In the genomic region with DNA sequence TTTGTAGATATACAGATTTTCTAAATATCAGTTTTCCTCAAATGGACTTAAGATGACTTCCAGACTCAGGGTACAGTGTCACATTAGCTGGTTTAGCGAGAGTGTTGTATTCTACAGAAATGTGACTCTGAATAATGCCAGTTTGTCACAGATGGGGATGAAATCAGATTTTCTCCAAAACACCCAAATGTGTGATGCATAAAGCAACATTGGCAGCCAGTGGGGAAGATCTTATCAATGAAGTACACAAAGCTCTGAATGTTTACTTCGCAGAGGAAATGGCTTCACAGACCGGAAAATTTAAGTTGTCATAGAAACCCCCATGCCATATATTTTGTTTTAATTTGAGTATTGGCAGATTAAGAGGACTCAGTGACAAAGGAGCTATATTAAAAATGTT, we compare ENCODE assay signal across 1 cellular context.
TF ChIP-seq lines count a peak whose summit lies in the region.

No MANE protein-coding gene starts in this region.

TF ChIP-seq in HCT116, 20 proteins besides CTCF, POLR2A, EP300 and RAD21 (continued from another document):
- TF ChIP-seq, protein P1, sequence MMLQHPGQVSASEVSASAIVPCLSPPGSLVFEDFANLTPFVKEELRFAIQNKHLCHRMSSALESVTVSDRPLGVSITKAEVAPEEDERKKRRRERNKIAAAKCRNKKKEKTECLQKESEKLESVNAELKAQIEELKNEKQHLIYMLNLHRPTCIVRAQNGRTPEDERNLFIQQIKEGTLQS (IDR thresholded peaks at IDR 0.05), result no peak
- TF ChIP-seq FOSL1 (IDR thresholded peaks at IDR 0.05; ENCODE audit: low read depth), result no peak
- TF ChIP-seq, protein P2, sequence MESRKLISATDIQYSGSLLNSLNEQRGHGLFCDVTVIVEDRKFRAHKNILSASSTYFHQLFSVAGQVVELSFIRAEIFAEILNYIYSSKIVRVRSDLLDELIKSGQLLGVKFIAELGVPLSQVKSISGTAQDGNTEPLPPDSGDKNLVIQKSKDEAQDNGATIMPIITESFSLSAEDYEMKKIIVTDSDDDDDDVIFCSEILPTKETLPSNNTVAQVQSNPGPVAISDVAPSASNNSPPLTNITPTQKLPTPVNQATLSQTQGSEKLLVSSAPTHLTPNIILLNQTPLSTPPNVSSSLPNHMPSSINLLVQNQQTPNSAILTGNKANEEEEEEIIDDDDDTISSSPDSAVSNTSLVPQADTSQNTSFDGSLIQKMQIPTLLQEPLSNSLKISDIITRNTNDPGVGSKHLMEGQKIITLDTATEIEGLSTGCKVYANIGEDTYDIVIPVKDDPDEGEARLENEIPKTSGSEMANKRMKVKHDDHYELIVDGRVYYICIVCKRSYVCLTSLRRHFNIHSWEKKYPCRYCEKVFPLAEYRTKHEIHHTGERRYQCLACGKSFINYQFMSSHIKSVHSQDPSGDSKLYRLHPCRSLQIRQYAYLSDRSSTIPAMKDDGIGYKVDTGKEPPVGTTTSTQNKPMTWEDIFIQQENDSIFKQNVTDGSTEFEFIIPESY (IDR thresholded peaks at IDR 0.05; ENCODE audit: extremely low read depth, insufficient replicate concordance, low read length), result no peak
- TF ChIP-seq EZH2phosphoT487 (IDR thresholded peaks at IDR 0.05; ENCODE audit: borderline replicate concordance), result no peak
- no peak for TF ChIP-seq TCF7L2 (IDR thresholded peaks at IDR 0.05; ENCODE audit: borderline replicate concordance, extremely low read depth, insufficient read depth, insufficient read length)
- TF ChIP-seq ZNF274 (IDR thresholded peaks at IDR 0.05; ENCODE audit: low read depth, low read length), result no peak
- no peak for TF ChIP-seq CBX3 (IDR thresholded peaks at IDR 0.05; ENCODE audit: low read depth)
- no peak for TF ChIP-seq SRF (IDR thresholded peaks at IDR 0.05; ENCODE audit: low read depth)
- TF ChIP-seq, protein P3, sequence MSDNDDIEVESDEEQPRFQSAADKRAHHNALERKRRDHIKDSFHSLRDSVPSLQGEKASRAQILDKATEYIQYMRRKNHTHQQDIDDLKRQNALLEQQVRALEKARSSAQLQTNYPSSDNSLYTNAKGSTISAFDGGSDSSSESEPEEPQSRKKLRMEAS (IDR thresholded peaks at IDR 0.05), result no peak
- TF ChIP-seq, protein P4, sequence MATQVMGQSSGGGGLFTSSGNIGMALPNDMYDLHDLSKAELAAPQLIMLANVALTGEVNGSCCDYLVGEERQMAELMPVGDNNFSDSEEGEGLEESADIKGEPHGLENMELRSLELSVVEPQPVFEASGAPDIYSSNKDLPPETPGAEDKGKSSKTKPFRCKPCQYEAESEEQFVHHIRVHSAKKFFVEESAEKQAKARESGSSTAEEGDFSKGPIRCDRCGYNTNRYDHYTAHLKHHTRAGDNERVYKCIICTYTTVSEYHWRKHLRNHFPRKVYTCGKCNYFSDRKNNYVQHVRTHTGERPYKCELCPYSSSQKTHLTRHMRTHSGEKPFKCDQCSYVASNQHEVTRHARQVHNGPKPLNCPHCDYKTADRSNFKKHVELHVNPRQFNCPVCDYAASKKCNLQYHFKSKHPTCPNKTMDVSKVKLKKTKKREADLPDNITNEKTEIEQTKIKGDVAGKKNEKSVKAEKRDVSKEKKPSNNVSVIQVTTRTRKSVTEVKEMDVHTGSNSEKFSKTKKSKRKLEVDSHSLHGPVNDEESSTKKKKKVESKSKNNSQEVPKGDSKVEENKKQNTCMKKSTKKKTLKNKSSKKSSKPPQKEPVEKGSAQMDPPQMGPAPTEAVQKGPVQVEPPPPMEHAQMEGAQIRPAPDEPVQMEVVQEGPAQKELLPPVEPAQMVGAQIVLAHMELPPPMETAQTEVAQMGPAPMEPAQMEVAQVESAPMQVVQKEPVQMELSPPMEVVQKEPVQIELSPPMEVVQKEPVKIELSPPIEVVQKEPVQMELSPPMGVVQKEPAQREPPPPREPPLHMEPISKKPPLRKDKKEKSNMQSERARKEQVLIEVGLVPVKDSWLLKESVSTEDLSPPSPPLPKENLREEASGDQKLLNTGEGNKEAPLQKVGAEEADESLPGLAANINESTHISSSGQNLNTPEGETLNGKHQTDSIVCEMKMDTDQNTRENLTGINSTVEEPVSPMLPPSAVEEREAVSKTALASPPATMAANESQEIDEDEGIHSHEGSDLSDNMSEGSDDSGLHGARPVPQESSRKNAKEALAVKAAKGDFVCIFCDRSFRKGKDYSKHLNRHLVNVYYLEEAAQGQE (IDR thresholded peaks at IDR 0.05; ENCODE audit: low read depth), result no peak
